In genomic region chr17:67619555-67619954, GRCh38 we compare ENCODE assay signal across 22 cellular contexts.
A peak's percentile ranks its signal among the peaks of the same experiment; 100 is the strongest.
DNase-seq lines count a peak whose midpoint lies in the region; ATAC-seq, FAIRE-seq and TF ChIP-seq lines count a peak whose summit lies in the region.
"Had no signal": no experiment of that assay in that cellular context is flagged by ENCODE, and none has a peak within 500 bp of the region (broad histone marks: within the 10 kb centered on the region; RNA-seq: fewer than 3 reads in every experiment).

No MANE protein-coding gene starts in this region.

- no peaks in the 10 kb centered on the region for H3K4me1 ChIP-seq in endodermal cell (ENCODE audit: control insufficient read depth, insufficient read depth, low read length)
- H3K4me1 ChIP-seq in GM23248 (ENCODE audit: insufficient read depth) = no peaks in the 10 kb centered on the region
- H3K4me1 ChIP-seq: BE2C had no signal

- H3F3A ChIP-seq in GM23248 (ENCODE audit: insufficient read depth) = no peaks in the 10 kb centered on the region

- no peaks in the 10 kb centered on the region for H3K4me1 Mint-ChIP-seq in activated naive CD8-positive, alpha-beta T cell (ENCODE audit: low read depth)
- H3K4me1 Mint-ChIP-seq in activated naive CD8-positive, alpha-beta T cell treated with anti-CD3 and anti-CD28 coated beads, Interleukin-2, amount 50 U/mL, for 24 hours = no peaks in the 10 kb centered on the region
- H3K4me1 Mint-ChIP-seq in endodermal cell = no peaks in the 10 kb centered on the region
- H3K4me1 Mint-ChIP-seq: CD4-positive, CD25-positive, alpha-beta regulatory T cell had no signal

- H3K27me3 Mint-ChIP-seq in activated naive CD8-positive, alpha-beta T cell = no peaks in the 10 kb centered on the region
- no peaks in the 10 kb centered on the region for H3K27me3 Mint-ChIP-seq in activated naive CD8-positive, alpha-beta T cell treated with anti-CD3 and anti-CD28 coated beads, Interleukin-2, amount 50 U/mL, for 24 hours
- H3K27me3 Mint-ChIP-seq in endodermal cell (ENCODE audit: insufficient read depth) = no peaks in the 10 kb centered on the region
- H3K27me3 Mint-ChIP-seq: CD4-positive, CD25-positive, alpha-beta regulatory T cell had no signal

- ATAC-seq in activated naive CD8-positive, alpha-beta T cell treated with anti-CD3 and anti-CD28 coated beads, Interleukin-2, amount 50 U/mL, for 24 hours = no peak
- ATAC-seq in HG03196 (IDR thresholded peaks at IDR 0.05; ENCODE audit: unreplicated experiment) = no peak

- FAIRE-seq in urothelium cell line (lab: Jason Lieb, UNC) = peak; percentile 40
- FAIRE-seq: A204.1, H54 had no signal

- no peak for TF ChIP-seq CTCF in endodermal cell (conservative IDR thresholded peaks at IDR 0.05)

- no peak overlapping the region for H2AFZ ChIP-seq in GM23248

- 95 to 100% methylated on average over 2 to 8 of the region's 9 CpGs for WGBS in endodermal cell (ENCODE audit: insufficient coverage in 1 of 2, insufficient read length in 1 of 2), 2 experiments
- 96 to 97% methylated on average over 8 to 9 of the region's 9 CpGs for WGBS in GM23248 (ENCODE audit: low coverage in 1 of 2, low lambda C conversion rate in 2 of 2, missing lambda C conversion rate in 2 of 2), 2 experiments

- H3K36me3 ChIP-seq in endodermal cell (ENCODE audit: control insufficient read depth, insufficient read depth, low read length) = no peaks in the 10 kb centered on the region
- no peaks in the 10 kb centered on the region for H3K36me3 ChIP-seq in GM23248 (ENCODE audit: low read depth)
- H3K36me3 ChIP-seq: BE2C had no signal

- peaks cover 2% of the 10 kb centered on the region for H3K36me3 Mint-ChIP-seq in activated naive CD8-positive, alpha-beta T cell
- no peaks in the 10 kb centered on the region for H3K36me3 Mint-ChIP-seq in activated naive CD8-positive, alpha-beta T cell treated with anti-CD3 and anti-CD28 coated beads, Interleukin-2, amount 50 U/mL, for 24 hours (ENCODE audit: low read depth)
- no peaks in the 10 kb centered on the region for H3K36me3 Mint-ChIP-seq in endodermal cell (ENCODE audit: low read depth)

- no peaks in the 10 kb centered on the region for H3K79me2 ChIP-seq in GM23248 (ENCODE audit: insufficient read depth)

- H3K9ac ChIP-seq in endodermal cell (ENCODE audit: extremely low read depth, low read length, poor library complexity, severe bottlenecking) = no peak overlapping the region
- H3K9ac ChIP-seq in GM23248 = no peak overlapping the region

- no peaks in the 10 kb centered on the region for H3K27me3 ChIP-seq in endodermal cell (ENCODE audit: control insufficient read depth, insufficient read depth, low read length, poor library complexity, severe bottlenecking)
- no peaks in the 10 kb centered on the region for H3K27me3 ChIP-seq in GM23248 (replicated peaks; ENCODE audit: insufficient read depth)
- H3K27me3 ChIP-seq: BE2C had no signal

- H4K20me1 ChIP-seq in GM23248 (ENCODE audit: insufficient read depth) = no peaks in the 10 kb centered on the region

- H3K27ac ChIP-seq in endodermal cell (ENCODE audit: low read depth, low read length) = no peak overlapping the region
- H3K27ac ChIP-seq in GM23248 = no peak overlapping the region
- H3K27ac ChIP-seq: HL-60, SK-N-MC had no signal

- H3K9me3 Mint-ChIP-seq in activated naive CD8-positive, alpha-beta T cell (ENCODE audit: low read depth) = no peaks in the 10 kb centered on the region
- H3K9me3 Mint-ChIP-seq in activated naive CD8-positive, alpha-beta T cell treated with anti-CD3 and anti-CD28 coated beads, Interleukin-2, amount 50 U/mL, for 24 hours = no peaks in the 10 kb centered on the region
- no peaks in the 10 kb centered on the region for H3K9me3 Mint-ChIP-seq in endodermal cell
- H3K9me3 Mint-ChIP-seq: CD4-positive, CD25-positive, alpha-beta regulatory T cell had no signal

- H3K4me3 ChIP-seq in endodermal cell (ENCODE audit: low read length) (no peak overlapping the region), GM23248 (no peak overlapping the region)
- H3K4me3 ChIP-seq: SK-N-MC had no signal

- in situ Hi-C loops in GM23248 (cut with MboI) = no loop called here

- no peak overlapping the region for H3K4me3 Mint-ChIP-seq in activated naive CD8-positive, alpha-beta T cell
- H3K4me3 Mint-ChIP-seq in activated naive CD8-positive, alpha-beta T cell treated with anti-CD3 and anti-CD28 coated beads, Interleukin-2, amount 50 U/mL, for 24 hours = no peak overlapping the region
- H3K4me3 Mint-ChIP-seq in endodermal cell = no peak overlapping the region
- H3K4me3 Mint-ChIP-seq: CD4-positive, CD25-positive, alpha-beta regulatory T cell had no signal

- H3K27ac Mint-ChIP-seq in activated naive CD8-positive, alpha-beta T cell = peak overlapping the region; percentile 34
- H3K27ac Mint-ChIP-seq in activated naive CD8-positive, alpha-beta T cell treated with anti-CD3 and anti-CD28 coated beads, Interleukin-2, amount 50 U/mL, for 24 hours = no peak overlapping the region
- peak overlapping the region; percentile 17 for H3K27ac Mint-ChIP-seq in endodermal cell
- H3K27ac Mint-ChIP-seq: CD4-positive, CD25-positive, alpha-beta regulatory T cell had no signal

- H3K9me3 ChIP-seq in endodermal cell (ENCODE audit: control insufficient read depth, low read length) (no peaks in the 10 kb centered on the region), GM23248 (ENCODE audit: low read depth) (no peaks in the 10 kb centered on the region)
- H3K9me3 ChIP-seq: BE2C had no signal

- DNase-seq in activated naive CD8-positive, alpha-beta T cell treated with anti-CD3 and anti-CD28 coated beads, Interleukin-2, amount 50 U/mL, for 24 hours = no peak
- peak; percentile 58 for DNase-seq in NCI-H2171 treated with DMSO at 0.1 percent for 48 hours (lab: John Stamatoyannopoulos, UW)
- DNase-seq in endodermal cell = no peak
- DNase-seq in urothelium cell line (ENCODE audit: low spot score) = no peak
- DNase-seq in epidermal melanocyte (ENCODE audit: insufficient read length, low spot score) = no peak
- DNase-seq in GM23248 = no peak
- DNase-seq: BE2C; Calu3; CD4-positive, CD25-positive, alpha-beta regulatory T cell; DMS79; IMR-90; NCI-H1417; NCI-H2029; NCI-H510A; NCI-H82; SHP77 had no signal

- no peak overlapping the region for H3K4me2 ChIP-seq in GM23248 (ENCODE audit: unreplicated experiment)

- no peaks in the 10 kb centered on the region for H3K9me2 ChIP-seq in GM23248 (ENCODE audit: insufficient read depth)
